ENCODE assay signal across 13 cellular contexts in genomic region chr3:196284396-196284795, GRCh38. TPM values are rescaled to one million over a fixed set of nuclear protein-coding genes. Genes with fewer than 3 reads are reported as not detected.
DNase-seq lines count a peak whose midpoint lies in the region; ATAC-seq, FAIRE-seq and TF ChIP-seq lines count a peak whose summit lies in the region.
"Had no signal": no experiment of that assay in that cellular context is flagged by ENCODE, and none has a peak within 500 bp of the region (broad histone marks: within the 10 kb centered on the region; RNA-seq: fewer than 3 reads in every experiment).

No MANE protein-coding gene starts in this region.

- dilution Hi-C loops in IMR-90 (cut with HindIII; ENCODE audit: low sequenced_read_pairs, unreplicated experiment) = no loop called here

- TF ChIP-seq CTCF in CD8-positive, alpha-beta T cell (IDR thresholded peaks at IDR 0.05) = no peak
- TF ChIP-seq CTCF in IMR-90 (conservative IDR thresholded peaks at IDR 0.05; ENCODE audit: low read depth, low read length) (no peak), astrocyte (IDR thresholded peaks at IDR 0.05; ENCODE audit: insufficient read depth, low read depth, low read length) (no peak), ovary (IDR thresholded peaks at IDR 0.05) (no peak), BE2C (IDR thresholded peaks at IDR 0.05; ENCODE audit: low read depth, low read length) (no peak)

- H4K20me1 ChIP-seq in IMR-90 (ENCODE audit: insufficient read depth, low read length) = peaks cover 22% of the 10 kb centered on the region; the same call in 1 of the 2 replicates
- H4K20me1 ChIP-seq in astrocyte (ENCODE audit: insufficient read depth, low read length) = peaks cover 53% of the 10 kb centered on the region

- H3K4me1 ChIP-seq in CD8-positive, alpha-beta T cell (ENCODE audit: insufficient read depth, low read length) = peaks cover 25% of the 10 kb centered on the region
- H3K4me1 ChIP-seq in IMR-90 (ENCODE audit: control insufficient read depth, insufficient read depth, low read length) = peaks cover 9% of the 10 kb centered on the region
- H3K4me1 ChIP-seq in astrocyte (ENCODE audit: insufficient read depth, low read length) = peaks cover 33% of the 10 kb centered on the region
- peaks cover 6% of the 10 kb centered on the region for H3K4me1 ChIP-seq in ovary (ENCODE audit: insufficient read depth)
- peaks cover 6% of the 10 kb centered on the region for H3K4me1 ChIP-seq in BE2C

- intact Hi-C loops in CD8-positive, alpha-beta T cell (cut with DNase I, micrococcal nuclease) = no loop called here
- intact Hi-C loops in IMR-90 (cut with micrococcal nuclease) (no loop called here), ovary (cut with DNase I) (no loop called here)

- no peak overlapping the region for H4K8ac ChIP-seq in IMR-90 (ENCODE audit: low read depth in 2 of 2, low read length in 2 of 2)

- H3K23ac ChIP-seq in IMR-90 (ENCODE audit: low read depth, low read length) = no peak overlapping the region

- no peaks in the 10 kb centered on the region; the same call in 1 of the 2 replicates for H3K9me1 ChIP-seq in IMR-90 (ENCODE audit: insufficient read depth, low read length)

- H3K27me3 ChIP-seq in CD8-positive, alpha-beta T cell (ENCODE audit: insufficient read depth, low read length) = no peaks in the 10 kb centered on the region
- H3K27me3 ChIP-seq in IMR-90 (ENCODE audit: control insufficient read depth, insufficient read depth, low read length) (no peaks in the 10 kb centered on the region), astrocyte (ENCODE audit: insufficient read depth, low read length) (no peaks in the 10 kb centered on the region), ovary (no peaks in the 10 kb centered on the region), BE2C (no peaks in the 10 kb centered on the region)
- H3K27me3 ChIP-seq: thyroid gland had no signal

- H3K27ac ChIP-seq in CD8-positive, alpha-beta T cell (ENCODE audit: low read depth, low read length) = no peak overlapping the region
- H3K27ac ChIP-seq in IMR-90 (ENCODE audit: insufficient read depth, low read length) (no peak overlapping the region), astrocyte (ENCODE audit: low read depth, low read length) (no peak overlapping the region), ovary (no peak overlapping the region)
- H3K27ac ChIP-seq: thyroid gland had no signal

- no peak overlapping the region for H3K4me3 Mint-ChIP-seq in CD8-positive, alpha-beta T cell
- peak overlapping the region; percentile 72 for H3K4me3 Mint-ChIP-seq in astrocyte (ENCODE audit: unreplicated experiment)
- H3K4me3 Mint-ChIP-seq in naive thymus-derived CD8-positive, alpha-beta T cell = no peak overlapping the region

- H3K27ac Mint-ChIP-seq in CD8-positive, alpha-beta T cell = peak overlapping the region; percentile 22
- H3K27ac Mint-ChIP-seq in astrocyte (ENCODE audit: unreplicated experiment) = no peak overlapping the region
- peak overlapping the region in 7 of 10 donors; percentile 10 to 75 (median 46) for H3K27ac Mint-ChIP-seq in naive thymus-derived CD8-positive, alpha-beta T cell

- no peak overlapping the region for H3K56ac ChIP-seq in IMR-90 (ENCODE audit: extremely low read depth, insufficient read depth, low read length)

- no peaks in the 10 kb centered on the region for H3K27me3 Mint-ChIP-seq in CD8-positive, alpha-beta T cell (ENCODE audit: low read depth)
- H3K27me3 Mint-ChIP-seq in astrocyte (ENCODE audit: low read depth, unreplicated experiment) = no peaks in the 10 kb centered on the region
- H3K27me3 Mint-ChIP-seq in naive thymus-derived CD8-positive, alpha-beta T cell = no peaks in the 10 kb centered on the region

- H3K4me2 ChIP-seq in IMR-90 (ENCODE audit: low read depth, low read length) = no peak overlapping the region; the same call in 1 of the 2 replicates
- peak overlapping the region; percentile 97 for H3K4me2 ChIP-seq in astrocyte (ENCODE audit: low read length)

- no peak overlapping the region for H2BK15ac ChIP-seq in IMR-90 (ENCODE audit: low read depth, low read length)

- H3K18ac ChIP-seq in IMR-90 (ENCODE audit: low read depth, low read length) = no peak overlapping the region

- no peak overlapping the region for H3K4me3 ChIP-seq in CD8-positive, alpha-beta T cell (ENCODE audit: low read depth, low read length)
- H3K4me3 ChIP-seq in IMR-90 (ENCODE audit: insufficient read depth, low read depth, low read length) (no peak overlapping the region), astrocyte (ENCODE audit: insufficient read depth, low read depth, low read length) (no peak overlapping the region), ovary (no peak overlapping the region), BE2C (ENCODE audit: low read depth, low read length) (no peak overlapping the region)
- H3K4me3 ChIP-seq: thyroid gland had no signal

- TF ChIP-seq EP300 in ovary (IDR thresholded peaks at IDR 0.05) = no peak

- H3K79me1 ChIP-seq in IMR-90 (ENCODE audit: low read depth in 1 of 2, low read length in 2 of 2) = peaks cover 11 to 63% of the 10 kb centered on the region in 2 experiments

- peaks cover 89% of the 10 kb centered on the region for H3K79me2 ChIP-seq in astrocyte (ENCODE audit: insufficient read depth, low read length)

- no peaks in the 10 kb centered on the region for H3K9me3 ChIP-seq in CD8-positive, alpha-beta T cell (ENCODE audit: low read length)
- H3K9me3 ChIP-seq in IMR-90 (ENCODE audit: control insufficient read depth, insufficient read depth, low read length) (no peaks in the 10 kb centered on the region), astrocyte (ENCODE audit: insufficient read depth, low read depth, low read length) (no peaks in the 10 kb centered on the region), ovary (no peaks in the 10 kb centered on the region), BE2C (no peaks in the 10 kb centered on the region)
- H3K9me3 ChIP-seq: Caco-2, thyroid gland had no signal

- no peak overlapping the region for H4K5ac ChIP-seq in IMR-90 (ENCODE audit: low read depth, low read length)

- H3K9ac ChIP-seq in IMR-90 (ENCODE audit: low read depth, low read length) = no peak overlapping the region
- no peak overlapping the region for H3K9ac ChIP-seq in astrocyte (ENCODE audit: low read length)

- FAIRE-seq in astrocyte (lab: Jason Lieb, UNC) = no peak

- in situ Hi-C loops in IMR-90 (cut with MboI; ENCODE audit: low sequenced_read_pairs) = no loop called here

- peaks cover 9% of the 10 kb centered on the region for H3K36me3 Mint-ChIP-seq in CD8-positive, alpha-beta T cell
- no peaks in the 10 kb centered on the region for H3K36me3 Mint-ChIP-seq in astrocyte (ENCODE audit: low read depth, unreplicated experiment)
- H3K36me3 Mint-ChIP-seq in naive thymus-derived CD8-positive, alpha-beta T cell = peaks cover 0 to 2% (median 0%) of the 10 kb centered on the region in 3 donors

- no peak overlapping the region for H2AFZ ChIP-seq in IMR-90 (replicated peaks; ENCODE audit: low read length, poor library complexity)
- no peak overlapping the region for H2AFZ ChIP-seq in astrocyte (ENCODE audit: low read depth, low read length)

- POLR2A ChIA-PET in CD8-positive, alpha-beta T cell (lab: Charles Lee) = interaction anchor here (0.6 kb wide), 1 partner anchor 285 kb away, joined by 3 read pairs; no protein-coding TSS in a partner anchor
- POLR2A ChIA-PET in IMR-90 (lab: Charles Lee; ENCODE audit: unreplicated experiment) = no interaction called here
- POLR2A ChIA-PET in naive thymus-derived CD8-positive, alpha-beta T cell (lab: Charles Lee) = no interaction called here

- DNase-seq in CD8-positive, alpha-beta T cell = no peak
- peak; percentile 37 for DNase-seq in IMR-90
- DNase-seq in astrocyte (ENCODE audit: low read depth) = no peak
- no peak for DNase-seq in naive thymus-derived CD8-positive, alpha-beta T cell
- DNase-seq in NCI-H1694 (lab: John Stamatoyannopoulos, UW) = no peak
- DNase-seq in ovary = no peak
- no peak for DNase-seq in BE2C
- DNase-seq: Caco-2, NCI-H446 treated with DMSO at 0.1 percent for 48 hours, SHP77, thyroid gland had no signal

- WGBS in IMR-90 (ENCODE audit: extremely low coverage in 2 of 2, insufficient read length in 1 of 2), 2 experiments = no CpG with 5 or more reads among the region's 3 CpGs
- 26 to 68% (median 56%) methylated on average over 3 of the region's 3 CpGs for WGBS in ovary, 3 donors

- TF ChIP-seq RAD21 in IMR-90 (IDR thresholded peaks at IDR 0.05; ENCODE audit: low read length) = no peak

- no peak overlapping the region for H2BK120ac ChIP-seq in IMR-90 (ENCODE audit: low read depth, low read length)

- H3K36me3 ChIP-seq in CD8-positive, alpha-beta T cell (ENCODE audit: insufficient read depth, low read length) = no peaks in the 10 kb centered on the region
- no peaks in the 10 kb centered on the region for H3K36me3 ChIP-seq in IMR-90 (ENCODE audit: control insufficient read depth, insufficient read depth, low read length)
- no peaks in the 10 kb centered on the region for H3K36me3 ChIP-seq in astrocyte (ENCODE audit: insufficient read depth, low read length)
- H3K36me3 ChIP-seq in ovary = no peaks in the 10 kb centered on the region
- no peaks in the 10 kb centered on the region; the same call in 1 of the 2 replicates for H3K36me3 ChIP-seq in BE2C
- H3K36me3 ChIP-seq: thyroid gland had no signal

- no peak for TF ChIP-seq POLR2A in IMR-90 (IDR thresholded peaks at IDR 0.05; ENCODE audit: low read depth, low read length)
- no peak for TF ChIP-seq POLR2A in ovary (IDR thresholded peaks at IDR 0.05)

- H3K9me3 Mint-ChIP-seq in CD8-positive, alpha-beta T cell = no peaks in the 10 kb centered on the region
- no peaks in the 10 kb centered on the region for H3K9me3 Mint-ChIP-seq in astrocyte (ENCODE audit: unreplicated experiment)
- no peaks in the 10 kb centered on the region for H3K9me3 Mint-ChIP-seq in naive thymus-derived CD8-positive, alpha-beta T cell

- H3K4ac ChIP-seq in IMR-90 (ENCODE audit: low read depth, low read length) = no peak overlapping the region

- no peak overlapping the region for H2AK9ac ChIP-seq in IMR-90 (replicated peaks; ENCODE audit: low read depth, low read length, poor library complexity)

- H3K14ac ChIP-seq in IMR-90 (replicated peaks; ENCODE audit: low read depth, low read length) = no peak overlapping the region

- H2BK5ac ChIP-seq in IMR-90 (ENCODE audit: low read depth, low read length, poor library complexity, severe bottlenecking) = no peak overlapping the region

- H4K91ac ChIP-seq in IMR-90 (ENCODE audit: insufficient read depth, low read depth, low read length) = no peak overlapping the region

- CTCF ChIA-PET in CD8-positive, alpha-beta T cell (lab: Charles Lee) = no interaction called here
- CTCF ChIA-PET in IMR-90 (lab: Yijun Ruan, JAX) = no interaction called here

- no peak overlapping the region for H2BK20ac ChIP-seq in IMR-90 (ENCODE audit: low read depth, low read length)

- BruUV-seq in IMR-90 (replicated peaks; lab: Mats Ljungman, UMichigan) = no TSS peak

- no peak for ATAC-seq in CD8-positive, alpha-beta T cell
- ATAC-seq in IMR-90 (ENCODE audit: low read depth) = no peak
- no peak for ATAC-seq in naive thymus-derived CD8-positive, alpha-beta T cell
- no peak for ATAC-seq in HG03442 (IDR thresholded peaks at IDR 0.05; ENCODE audit: unreplicated experiment)
- ATAC-seq: sciatic nerve had no signal

- peaks cover 63% of the 10 kb centered on the region for H3K4me1 Mint-ChIP-seq in CD8-positive, alpha-beta T cell (ENCODE audit: low read depth)
- peaks cover 43% of the 10 kb centered on the region for H3K4me1 Mint-ChIP-seq in astrocyte (ENCODE audit: low read depth, unreplicated experiment)
- peaks cover 34 to 69% (median 59%) of the 10 kb centered on the region in 4 donors for H3K4me1 Mint-ChIP-seq in naive thymus-derived CD8-positive, alpha-beta T cell

- H2AK5ac ChIP-seq in IMR-90 (ENCODE audit: low read depth, low read length) = no peak overlapping the region

RNA-seq across cellular contexts. Expression of gene PCYT1A, which starts 3.1 kb away (rescaled TPM):
- total RNA-seq in CD8-positive, alpha-beta T cell = 10 to 100 TPM; 47.9 to 48.8 TPM
- total RNA-seq in IMR-90 (2012; rRNA removed) = 124 and 127 TPM in 2 replicates
- 56.5 and 62.8 TPM in 2 replicates for polyA plus RNA-seq in IMR-90 (2012; rRNA removed)
- polyA plus RNA-seq in IMR-90 (2012; cell fraction: cytosol; rRNA removed) = 26.3 and 31.5 TPM in 2 replicates
- polyA plus RNA-seq in IMR-90 (2012; cell fraction: nucleus; rRNA removed; ENCODE audit: low replicate concordance) = 50.4 and 147 TPM in 2 replicates
- 87.3 and 92.6 TPM in 2 replicates for total RNA-seq in astrocyte
- total RNA-seq in naive thymus-derived CD8-positive, alpha-beta T cell = 10 to 100 TPM; 50.8 to 52.2 TPM
- polyA plus RNA-seq in naive thymus-derived CD8-positive, alpha-beta T cell = 10 to 100 TPM in 2 of 3 donors, 1 to 10 TPM in 1; 7.6 to 12.6 (median 10.4) TPM
- total RNA-seq in ovary = 10 to 100 TPM; 21.6 to 52.2 (median 33.7) TPM
- 10 to 100 TPM; 16.3 to 58.1 TPM for polyA plus RNA-seq in ovary
- polyA plus RNA-seq in BE2C (2012; ENCODE audit: insufficient read depth, insufficient read length, low read depth) = 63.7 TPM

RNA-seq across cellular contexts. Expression of gene DYNLT2B, which starts 33.6 kb away (rescaled TPM):
- 1 to 10 TPM; 1.1 to 3.0 TPM for total RNA-seq in CD8-positive, alpha-beta T cell
- total RNA-seq in IMR-90 (2012; rRNA removed) (2.2 and 4.2 TPM in 2 replicates), astrocyte (10.9 and 13.0 TPM in 2 replicates), ovary (10 to 100 TPM in 2 of 7 donors, 1 to 10 TPM in 5; 7.7 to 30.2 (median 9.5) TPM)
- polyA plus RNA-seq in IMR-90 (2012; rRNA removed) (6.0 and 8.3 TPM in 2 replicates), ovary (10 to 100 TPM; 13.8 to 16.4 TPM)
- polyA plus RNA-seq in IMR-90 (2012; cell fraction: cytosol; rRNA removed) = 5.4 and 5.6 TPM in 2 replicates
- 2.3 and 3.5 TPM in 2 replicates for polyA plus RNA-seq in IMR-90 (2012; cell fraction: nucleus; rRNA removed; ENCODE audit: low replicate concordance)
- total RNA-seq in naive thymus-derived CD8-positive, alpha-beta T cell = 1 to 10 TPM; 4.2 to 5.4 TPM
- 10 to 100 TPM in 1 of 3 donors, 1 to 10 TPM in 2; 9.2 to 12.6 (median 10.0) TPM for polyA plus RNA-seq in naive thymus-derived CD8-positive, alpha-beta T cell
- 7.5 TPM for polyA plus RNA-seq in BE2C (2012; ENCODE audit: insufficient read depth, insufficient read length, low read depth)

RNA-seq across cellular contexts. Expression of gene TM4SF19, which starts 53.8 kb away (rescaled TPM):
- not detected for total RNA-seq in CD8-positive, alpha-beta T cell
- total RNA-seq in IMR-90 (2012; rRNA removed) (not detected in 2 replicates), astrocyte (0.27 TPM in 1 of 2 replicates, not detected in the other), ovary (1 to 10 TPM in 1 of 7 donors, not detected in 6; 7.3 TPM)
- polyA plus RNA-seq in IMR-90 (2012; rRNA removed) (not detected in 2 replicates), ovary (under 1 TPM in 1 of 2 donors, not detected in 1; 0.70 TPM)
- polyA plus RNA-seq in IMR-90 (2012; cell fraction: cytosol; rRNA removed) = not detected in 2 replicates
- polyA plus RNA-seq in IMR-90 (2012; cell fraction: nucleus; rRNA removed; ENCODE audit: low replicate concordance) = not detected in 2 replicates
- under 1 TPM in 1 of 2 experiments, not detected in 1; 0.66 TPM for total RNA-seq in naive thymus-derived CD8-positive, alpha-beta T cell
- polyA plus RNA-seq in naive thymus-derived CD8-positive, alpha-beta T cell = 1 to 10 TPM in 1 of 3 donors, under 1 TPM in 1, not detected in 1; 0.09 to 1.6 TPM
- polyA plus RNA-seq in BE2C (2012; ENCODE audit: insufficient read depth, insufficient read length, low read depth) = not detected
- total RNA-seq: Caco-2 had no signal
